Comparison of ENCODE assay signal across 8 cellular contexts in the genomic region with DNA sequence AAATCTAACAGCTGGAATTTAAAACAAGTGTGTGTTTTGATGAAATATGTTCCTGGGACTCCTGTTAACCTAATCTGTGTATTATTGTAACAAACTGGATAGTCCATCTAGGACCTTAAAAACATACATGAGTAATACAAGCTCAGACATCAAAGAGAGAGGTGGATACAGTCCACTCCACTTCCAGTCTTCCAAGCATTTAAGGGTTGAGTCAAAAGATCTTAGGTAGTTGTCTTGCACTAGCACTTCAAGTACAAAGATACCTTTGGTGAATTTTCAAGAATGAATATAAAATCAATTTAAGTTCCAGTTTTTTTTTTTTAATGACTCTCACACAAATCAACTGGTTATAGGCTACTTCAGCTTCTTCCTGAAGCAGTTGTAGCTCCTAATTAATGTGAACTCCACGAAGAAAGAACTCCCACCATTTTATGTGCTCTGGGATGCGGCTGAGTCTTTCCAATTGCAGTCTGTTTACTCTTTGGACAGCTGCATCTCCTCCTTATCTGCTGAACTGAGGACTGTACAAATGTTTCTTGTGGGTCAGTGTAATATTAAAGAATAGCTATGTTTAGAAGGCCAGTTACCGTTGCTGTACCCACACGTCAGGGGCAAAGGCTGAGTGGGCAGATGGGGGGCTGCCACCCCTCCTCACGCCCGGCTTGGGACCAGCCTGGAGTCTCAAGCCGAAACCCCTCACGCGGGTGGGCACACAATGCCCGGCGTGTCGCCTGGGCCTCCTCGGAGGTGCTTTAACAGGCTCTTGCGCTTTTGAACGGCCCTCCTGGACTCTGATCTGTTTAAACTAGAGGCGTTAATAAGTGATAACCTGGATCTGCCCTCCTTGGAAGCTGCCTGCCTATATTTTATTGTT. TPM values are rescaled to one million over a fixed set of nuclear protein-coding genes. Genes with fewer than 3 reads are reported as not detected.
A peak's percentile ranks its signal among the peaks of the same experiment; 100 is the strongest.
DNase-seq lines count a peak whose midpoint lies in the region; ATAC-seq and TF ChIP-seq lines count a peak whose summit lies in the region.

No MANE protein-coding gene starts in this region.

- intact Hi-C loops in left lung (cut with DNase I), result no loop called here

- no peak overlapping the region for H3K27ac ChIP-seq in left lung

- peaks cover 25 to 52% of the 10 kb centered on the region in 2 donors for H3K4me1 ChIP-seq in left lung

- H3K36me3 ChIP-seq in left lung, result no peaks in the 10 kb centered on the region

- peaks cover 38% of the 10 kb centered on the region for H3K27me3 Mint-ChIP-seq in T-helper 2 cell treated with Interferon-gamma antibody and Interleukin-4, amounts not matched to agents 5 μg/mL and 100 μg/mL, for 36 hours (ENCODE audit: low read depth)

- no peak for TF ChIP-seq CTCF in retinal pigment epithelial cell (conservative IDR thresholded peaks at IDR 0.05; ENCODE audit: low read depth, low read length)
- no peak for TF ChIP-seq CTCF in left lung (IDR thresholded peaks at IDR 0.05)

- H3K36me3 Mint-ChIP-seq in T-helper 2 cell treated with Interferon-gamma antibody and Interleukin-4, amounts not matched to agents 5 μg/mL and 100 μg/mL, for 36 hours (ENCODE audit: low read depth), result no peaks in the 10 kb centered on the region

- H3K27me3 ChIP-seq in left lung, result peaks cover 97 to 100% of the 10 kb centered on the region in 2 donors

- H3K4me3 Mint-ChIP-seq in T-helper 2 cell treated with Interferon-gamma antibody and Interleukin-4, amounts not matched to agents 5 μg/mL and 100 μg/mL, for 36 hours, result peak overlapping the region; percentile 88

- H3K27ac Mint-ChIP-seq in T-helper 2 cell treated with Interferon-gamma antibody and Interleukin-4, amounts not matched to agents 5 μg/mL and 100 μg/mL, for 36 hours, result peak overlapping the region; percentile 84

- ATAC-seq in GM18505 (IDR thresholded peaks at IDR 0.05; ENCODE audit: unreplicated experiment) (no peak), GM18907 (IDR thresholded peaks at IDR 0.05; ENCODE audit: unreplicated experiment) (no peak), left lung (no peak)

- peak; percentile 19 for DNase-seq in T-helper 2 cell treated with Interferon-gamma antibody and Interleukin-4, amounts not matched to agents 5 μg/mL and 100 μg/mL, for 36 hours (ENCODE audit: low spot score)
- DNase-seq in T-helper 2 cell (no peak), NCI-H69 (lab: John Stamatoyannopoulos, UW) (peak; percentile 80), dermis blood vessel endothelial cell (peak; percentile 16), retinal pigment epithelial cell (ENCODE audit: low read depth) (no peak), left lung (no peak)

- H3K4me3 ChIP-seq in retinal pigment epithelial cell (ENCODE audit: low read length) (peak overlapping the region; percentile 85), left lung (peak overlapping the region in 1 of 2 donors; percentile 48)

- TF ChIP-seq POLR2A in GM18505 (IDR thresholded peaks at IDR 0.05; ENCODE audit: borderline replicate concordance, extremely low read depth, insufficient read depth, insufficient read length), result no peak

- H3K9me3 Mint-ChIP-seq in T-helper 2 cell treated with Interferon-gamma antibody and Interleukin-4, amounts not matched to agents 5 μg/mL and 100 μg/mL, for 36 hours, result no peaks in the 10 kb centered on the region

- H3K4me1 Mint-ChIP-seq in T-helper 2 cell treated with Interferon-gamma antibody and Interleukin-4, amounts not matched to agents 5 μg/mL and 100 μg/mL, for 36 hours (ENCODE audit: low read depth), result peaks cover 37% of the 10 kb centered on the region

- no peaks in the 10 kb centered on the region for H3K9me3 ChIP-seq in left lung

RNA-seq across cellular contexts. Expression of a gene that starts 2.9 kb away (rescaled TPM):
- total RNA-seq in dermis blood vessel endothelial cell, result 13.4 and 41.5 TPM in 2 replicates
- 1 to 10 TPM; 1.8 to 2.0 TPM for total RNA-seq in left lung

RNA-seq across cellular contexts. Expression of a gene that starts 58.6 kb away (rescaled TPM):
- 33.7 and 34.9 TPM in 2 replicates for total RNA-seq in dermis blood vessel endothelial cell
- 10 to 100 TPM; 68.1 to 75.8 TPM for total RNA-seq in left lung

Comparison
In these comparisons a context has a peak if more than half of its experiments do, and no peak if none do; other contexts are left out.
1. DNase-seq: peak in T-helper 2 cell treated with Interferon-gamma antibody and Interleukin-4, amounts not matched to agents 5 μg/mL and 100 μg/mL, for 36 hours (single experiment), NCI-H69 (single experiment) and dermis blood vessel endothelial cell (single experiment); none in T-helper 2 cell (0 of 5), retinal pigment epithelial cell (single experiment) and left lung (0 of 2).